ENCODE assay signal across 20 cellular contexts in genomic region chr15:42693942-42694341, GRCh38. TPM values are rescaled to one million over a fixed set of nuclear protein-coding genes. Genes with fewer than 3 reads are reported as not detected.
DNase-seq lines count a peak whose midpoint lies in the region; ATAC-seq and TF ChIP-seq lines count a peak whose summit lies in the region.
"Had no signal": no experiment of that assay in that cellular context is flagged by ENCODE, and none has a peak within 500 bp of the region (broad histone marks: within the 10 kb centered on the region; RNA-seq: fewer than 3 reads in every experiment).

No MANE protein-coding gene starts in this region.

- no peak overlapping the region for H2AK5ac ChIP-seq in mesendoderm (ENCODE audit: low read length)

- H2BK5ac ChIP-seq in mesendoderm (ENCODE audit: low read length) = no peak overlapping the region

- no peak overlapping the region for H3K18ac ChIP-seq in mesendoderm (ENCODE audit: low read length)

- peak overlapping the region; percentile 55; the same call in 1 of the 2 replicates for H3K27ac Mint-ChIP-seq in GM23338
- H3K27ac Mint-ChIP-seq in activated T-helper 2 cell treated with anti-CD3 and anti-CD28 coated beads, Interferon-gamma antibody, Interleukin-2, Interleukin-4, amounts not matched to agents 10 μg/mL and 5 μg/mL and 100 μg/mL, durations not matched to agents 14 hours and 24 hours and 36 hours = peak overlapping the region; percentile 9
- H3K27ac Mint-ChIP-seq: CD14-positive monocyte; CD4-positive, alpha-beta T cell had no signal

- no peak overlapping the region for H4K5ac ChIP-seq in mesendoderm (ENCODE audit: low read length)

- H3K27me3 Mint-ChIP-seq in GM23338 (ENCODE audit: insufficient read depth, low read depth, poor library complexity) = peaks cover 11% of the 10 kb centered on the region
- H3K27me3 Mint-ChIP-seq in activated T-helper 2 cell treated with anti-CD3 and anti-CD28 coated beads, Interferon-gamma antibody, Interleukin-2, Interleukin-4, amounts not matched to agents 10 μg/mL and 5 μg/mL and 100 μg/mL, durations not matched to agents 14 hours and 24 hours and 36 hours (ENCODE audit: low read depth) = no peaks in the 10 kb centered on the region
- H3K27me3 Mint-ChIP-seq: CD4-positive, alpha-beta T cell; CD8-positive, alpha-beta memory T cell had no signal

- no CpG with 5 or more reads among the region's 6 CpGs for WGBS in mesendoderm (ENCODE audit: extremely low coverage, insufficient coverage, low lambda C conversion rate)

- H2AFZ ChIP-seq in GM23338 = no peak overlapping the region
- no peak overlapping the region for H2AFZ ChIP-seq in OCI-LY7 (ENCODE audit: low read length)

- POLR2A ChIA-PET in OCI-LY7 (lab: Charles Lee) = no interaction called here

- no peaks in the 10 kb centered on the region for H3K79me1 ChIP-seq in mesendoderm (ENCODE audit: low read length)

- intact Hi-C loops in activated T-helper 2 cell treated with anti-CD3 and anti-CD28 coated beads, Interferon-gamma antibody, Interleukin-2, Interleukin-4, amounts not matched to agents 10 μg/mL and 5 μg/mL and 100 μg/mL, durations not matched to agents 14 hours and 24 hours and 36 hours (cut with micrococcal nuclease) = no loop called here
- intact Hi-C loops in OCI-LY7 (cut with micrococcal nuclease; ENCODE audit: unreplicated experiment) = no loop called here

- BruUV-seq in OCI-LY7 (replicated peaks; lab: Mats Ljungman, UMichigan) = no TSS peak

- H3K4ac ChIP-seq in mesendoderm (ENCODE audit: low read depth, low read length) = no peak overlapping the region

- H4K20me1 ChIP-seq in GM23338 (replicated peaks; ENCODE audit: insufficient read depth) (no peaks in the 10 kb centered on the region), OCI-LY7 (ENCODE audit: insufficient read depth, low read length) (no peaks in the 10 kb centered on the region)

- H3K4me2 ChIP-seq in GM23338 = no peak overlapping the region
- no peak overlapping the region for H3K4me2 ChIP-seq in OCI-LY7 (ENCODE audit: low read length)
- H3K4me2 ChIP-seq in mesendoderm (ENCODE audit: low read length) = no peak overlapping the region
- H3K4me2 ChIP-seq: A549; BLaER1 treated with 17β-estradiol and CSF1 and Interleukin-3, amounts not matched to agents 10 nM and 100 nM had no signal

- TF ChIP-seq CTCF in GM23338 (conservative IDR thresholded peaks at IDR 0.05; ENCODE audit: low read depth in 2 of 2) (no peak), OCI-LY7 (conservative IDR thresholded peaks at IDR 0.05; ENCODE audit: low read length) (no peak)

- no peaks in the 10 kb centered on the region for H3K27me3 ChIP-seq in GM23338 (ENCODE audit: insufficient read depth)
- no peaks in the 10 kb centered on the region for H3K27me3 ChIP-seq in stomach smooth muscle (ENCODE audit: control insufficient read depth in 1 of 2, insufficient read depth in 2 of 2, low read length in 2 of 2)
- H3K27me3 ChIP-seq in mesendoderm (ENCODE audit: insufficient read depth, low read length, poor library complexity) = no peaks in the 10 kb centered on the region
- H3K27me3 ChIP-seq: BE2C; BLaER1 treated with 17β-estradiol and CSF1 and Interleukin-3, amounts not matched to agents 10 nM and 100 nM had no signal

- H2BK120ac ChIP-seq in mesendoderm (ENCODE audit: low read depth, low read length) = no peak overlapping the region

- DNase-seq in GM23338 (ENCODE audit: low spot score) (no peak), RKO (ENCODE audit: low spot score) (no peak), OCI-LY7 (ENCODE audit: low spot score) (no peak), mesendoderm (no peak)
- no peak for DNase-seq in activated T-helper 2 cell treated with anti-CD3 and anti-CD28 coated beads, Interferon-gamma antibody, Interleukin-2, Interleukin-4, amounts not matched to agents 10 μg/mL and 5 μg/mL and 100 μg/mL, durations not matched to agents 14 hours and 24 hours and 36 hours (ENCODE audit: low spot score)
- DNase-seq: 8988T; ACHN; AML-193; BE2C; CD4-positive, alpha-beta T cell; CD8-positive, alpha-beta memory T cell; DMS153; DND-41; H7 had no signal

- H3K4me3 ChIP-seq in GM23338 (no peak overlapping the region), stomach smooth muscle (ENCODE audit: low read length in 2 of 2) (no peak overlapping the region), OCI-LY7 (ENCODE audit: low read depth, low read length, poor library complexity, severe bottlenecking) (no peak overlapping the region), mesendoderm (ENCODE audit: low read length) (no peak overlapping the region)
- H3K4me3 ChIP-seq: A549; BLaER1 treated with 17β-estradiol and CSF1 and Interleukin-3, amounts not matched to agents 10 nM and 100 nM had no signal

- H3K4me1 Mint-ChIP-seq in GM23338 = no peaks in the 10 kb centered on the region
- peaks cover 14% of the 10 kb centered on the region for H3K4me1 Mint-ChIP-seq in activated T-helper 2 cell treated with anti-CD3 and anti-CD28 coated beads, Interferon-gamma antibody, Interleukin-2, Interleukin-4, amounts not matched to agents 10 μg/mL and 5 μg/mL and 100 μg/mL, durations not matched to agents 14 hours and 24 hours and 36 hours (ENCODE audit: low read depth)
- H3K4me1 Mint-ChIP-seq: CD14-positive monocyte had no signal

- H2BK15ac ChIP-seq in mesendoderm (replicated peaks; ENCODE audit: low read depth) = no peak overlapping the region

- H3K23ac ChIP-seq in mesendoderm (ENCODE audit: low read length) = no peak overlapping the region

- H3K9ac ChIP-seq in stomach smooth muscle (ENCODE audit: low read length in 2 of 2) (no peak overlapping the region), mesendoderm (ENCODE audit: low read length) (no peak overlapping the region)
- H3K9ac ChIP-seq: BLaER1 treated with 17β-estradiol and CSF1 and Interleukin-3, amounts not matched to agents 10 nM and 100 nM had no signal

- CTCF ChIA-PET in OCI-LY7 (lab: Charles Lee; ENCODE audit: unreplicated experiment) = no interaction called here

- H3K4me3 Mint-ChIP-seq in GM23338 = no peak overlapping the region
- H3K4me3 Mint-ChIP-seq in activated T-helper 2 cell treated with anti-CD3 and anti-CD28 coated beads, Interferon-gamma antibody, Interleukin-2, Interleukin-4, amounts not matched to agents 10 μg/mL and 5 μg/mL and 100 μg/mL, durations not matched to agents 14 hours and 24 hours and 36 hours (ENCODE audit: low read depth) = no peak overlapping the region
- H3K4me3 Mint-ChIP-seq: CD14-positive monocyte; CD4-positive, alpha-beta T cell; CD8-positive, alpha-beta memory T cell had no signal

- H3K27ac ChIP-seq in GM23338 (ENCODE audit: low read depth) (no peak overlapping the region), stomach smooth muscle (ENCODE audit: low read length) (peak overlapping the region; percentile 73), OCI-LY7 (ENCODE audit: low read depth, low read length, poor library complexity, severe bottlenecking) (no peak overlapping the region), mesendoderm (ENCODE audit: low read depth, low read length) (no peak overlapping the region)
- H3K27ac ChIP-seq: A549; BLaER1 treated with 17β-estradiol and CSF1 and Interleukin-3, amounts not matched to agents 10 nM and 100 nM had no signal

- H3K9me3 Mint-ChIP-seq in GM23338 = no peaks in the 10 kb centered on the region
- no peaks in the 10 kb centered on the region for H3K9me3 Mint-ChIP-seq in activated T-helper 2 cell treated with anti-CD3 and anti-CD28 coated beads, Interferon-gamma antibody, Interleukin-2, Interleukin-4, amounts not matched to agents 10 μg/mL and 5 μg/mL and 100 μg/mL, durations not matched to agents 14 hours and 24 hours and 36 hours
- H3K9me3 Mint-ChIP-seq: CD14-positive monocyte; CD4-positive, alpha-beta T cell; CD8-positive, alpha-beta memory T cell had no signal

- no peak overlapping the region for H4K8ac ChIP-seq in mesendoderm (ENCODE audit: low read depth, low read length)

- H3K79me2 ChIP-seq in GM23338 (replicated peaks; ENCODE audit: insufficient read depth) (no peaks in the 10 kb centered on the region), OCI-LY7 (ENCODE audit: insufficient read depth, low read depth, low read length) (no peaks in the 10 kb centered on the region), mesendoderm (ENCODE audit: control insufficient read depth, insufficient read depth, low read length) (no peaks in the 10 kb centered on the region)

- H3K9me3 ChIP-seq in stomach smooth muscle (ENCODE audit: control insufficient read depth in 2 of 2, low read length in 2 of 2) (no peaks in the 10 kb centered on the region), OCI-LY7 (ENCODE audit: low read length) (no peaks in the 10 kb centered on the region)
- H3K9me3 ChIP-seq: A549; BE2C; BLaER1 treated with 17β-estradiol and CSF1 and Interleukin-3, amounts not matched to agents 10 nM and 100 nM had no signal

- H3F3A ChIP-seq in GM23338 (replicated peaks; ENCODE audit: low read depth) = no peaks in the 10 kb centered on the region

- no peaks in the 10 kb centered on the region for H3K4me1 ChIP-seq in GM23338 (ENCODE audit: insufficient read depth)
- peaks cover 15% of the 10 kb centered on the region for H3K4me1 ChIP-seq in stomach smooth muscle (ENCODE audit: control insufficient read depth, insufficient read depth, low read length)
- H3K4me1 ChIP-seq in OCI-LY7 (ENCODE audit: insufficient read depth, low read length, poor library complexity, severe bottlenecking) = no peaks in the 10 kb centered on the region
- no peaks in the 10 kb centered on the region for H3K4me1 ChIP-seq in mesendoderm (ENCODE audit: control insufficient read depth, low read depth, low read length)
- H3K4me1 ChIP-seq: A549; BE2C; BLaER1 treated with 17β-estradiol and CSF1 and Interleukin-3, amounts not matched to agents 10 nM and 100 nM had no signal

- H3K36me3 Mint-ChIP-seq in GM23338 (ENCODE audit: low read depth) = peaks cover 4% of the 10 kb centered on the region; the same call in 1 of the 3 replicates
- peaks cover 3% of the 10 kb centered on the region for H3K36me3 Mint-ChIP-seq in activated T-helper 2 cell treated with anti-CD3 and anti-CD28 coated beads, Interferon-gamma antibody, Interleukin-2, Interleukin-4, amounts not matched to agents 10 μg/mL and 5 μg/mL and 100 μg/mL, durations not matched to agents 14 hours and 24 hours and 36 hours (ENCODE audit: low read depth)
- H3K36me3 Mint-ChIP-seq: CD14-positive monocyte had no signal

- no peaks in the 10 kb centered on the region for H3K36me3 ChIP-seq in GM23338 (ENCODE audit: insufficient read depth)
- peaks cover 70 to 71% of the 10 kb centered on the region in 2 donors for H3K36me3 ChIP-seq in stomach smooth muscle (ENCODE audit: control insufficient read depth in 2 of 2, insufficient read depth in 2 of 2, low read length in 2 of 2)
- H3K36me3 ChIP-seq in OCI-LY7 (ENCODE audit: insufficient read depth, low read length) = peaks cover 7% of the 10 kb centered on the region
- H3K36me3 ChIP-seq in mesendoderm (ENCODE audit: control insufficient read depth, insufficient read depth, low read length) = no peaks in the 10 kb centered on the region

- ATAC-seq in GM23338 (no peak), HG03439 (IDR thresholded peaks at IDR 0.05; ENCODE audit: unreplicated experiment) (no peak)
- ATAC-seq: A549, HCT116 had no signal

- H3K9me2 ChIP-seq in GM23338 (ENCODE audit: insufficient read depth) (no peaks in the 10 kb centered on the region), OCI-LY7 (ENCODE audit: insufficient read depth, low read length) (no peaks in the 10 kb centered on the region)

- H3K56ac ChIP-seq in mesendoderm (ENCODE audit: low read length) = no peak overlapping the region

RNA-seq across cellular contexts. Expression of gene CDAN1, which starts 43.0 kb away (rescaled TPM):
- 14.7 and 15.8 TPM in 2 replicates for total RNA-seq in GM23338 (2014; rRNA removed; shearing (Covaris generic))
- polyA plus RNA-seq in GM23338 (2016; fragmentation: Nextera tagmentation; extraction: Ambion mirVana) = 6.0 and 6.6 TPM in 2 replicates
- total RNA-seq in activated T-helper 2 cell treated with anti-CD3 and anti-CD28 coated beads, Interferon-gamma antibody, Interleukin-2, Interleukin-4, amounts not matched to agents 10 μg/mL and 5 μg/mL and 100 μg/mL, durations not matched to agents 14 hours and 24 hours and 36 hours = 24.2 and 26.6 TPM in 2 replicates
- 26.1 and 28.9 TPM in 2 replicates for total RNA-seq in OCI-LY7 (2014; rRNA removed; shearing (Covaris generic))
- total RNA-seq in OCI-LY7 (2022) = 29.5 and 33.6 TPM in 2 replicates
- polyA plus RNA-seq in mesendoderm (2013, experiment 1 of 2) = 4.6 TPM
- 4.4 TPM for polyA plus RNA-seq in mesendoderm (2013, experiment 2 of 2)
